ENCODE assay signal across 21 cellular contexts in the genomic region with DNA sequence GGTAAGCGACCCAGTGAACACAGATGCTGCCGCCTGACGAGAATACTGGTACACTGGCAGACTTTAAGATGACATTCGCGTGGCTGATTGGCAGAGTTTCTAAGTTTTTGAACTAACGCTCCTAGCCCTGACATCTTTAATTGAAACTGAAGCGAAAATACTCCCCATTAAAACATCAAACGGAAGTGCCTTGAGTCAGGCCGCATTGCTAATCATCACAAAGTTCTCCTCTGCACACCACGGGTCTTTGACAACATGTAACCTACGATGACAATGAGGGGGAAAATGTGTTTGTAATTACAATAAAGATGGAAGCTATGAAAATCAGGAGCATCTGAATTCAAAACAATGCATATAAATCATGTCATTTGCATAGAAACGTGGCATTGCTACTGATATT. TPM values are rescaled to one million over a fixed set of nuclear protein-coding genes. Genes with fewer than 3 reads are reported as not detected.
DNase-seq lines count a peak whose midpoint lies in the region; FAIRE-seq and TF ChIP-seq lines count a peak whose summit lies in the region.
"Had no signal": no experiment of that assay in that cellular context is flagged by ENCODE, and none has a peak within 500 bp of the region (broad histone marks: within the 10 kb centered on the region; RNA-seq: fewer than 3 reads in every experiment).

No MANE protein-coding gene starts in this region.

- peak; percentile 63 to 75 for DNase-seq in NCI-H526 (lab: John Stamatoyannopoulos, UW)
- DNase-seq in H1 (ENCODE audit: low read depth in 1 of 2, low spot score in 2 of 2): no peak
- DNase-seq in neural progenitor cell (ENCODE audit: low spot score): no peak
- DNase-seq in activated naive CD8-positive, alpha-beta T cell treated with anti-CD3 and anti-CD28 coated beads for 36 hours: no peak
- no peak for DNase-seq in DMS 273 treated with DMSO at 0.1 percent for 48 hours (lab: John Stamatoyannopoulos, UW)
- no peak for DNase-seq in H9
- DNase-seq: CD8-positive, alpha-beta T cell; DMS153; DMS79; GF-D8; HFFc6; IMR-90 had no signal

- H4K91ac ChIP-seq in H1 (replicated peaks; ENCODE audit: insufficient read length, low read length): no peak overlapping the region
- H4K91ac ChIP-seq in H9 (ENCODE audit: insufficient read length, low read depth, low read length): no peak overlapping the region

- H3K36me3 ChIP-seq in H1 (ENCODE audit: control insufficient read depth in 2 of 4, insufficient read depth in 4 of 4, low read length in 3 of 4) (no peaks in the 10 kb centered on the region), neural progenitor cell (no peaks in the 10 kb centered on the region)
- H3K36me3 ChIP-seq: BLaER1 treated with 17β-estradiol and CSF1 and Interleukin-3, amounts not matched to agents 10 nM and 100 nM had no signal

- H4K20me1 ChIP-seq in H1 (replicated peaks in 1 of 2; ENCODE audit: control insufficient read depth in 1 of 2, insufficient read depth in 2 of 2, low read length in 2 of 2): no peaks in the 10 kb centered on the region
- H4K20me1 ChIP-seq in neural progenitor cell (ENCODE audit: low read depth): no peaks in the 10 kb centered on the region
- H4K20me1 ChIP-seq in H9 (ENCODE audit: control insufficient read depth, insufficient read depth, insufficient read length): no peaks in the 10 kb centered on the region
- H4K20me1 ChIP-seq: BLaER1 treated with 17β-estradiol and CSF1 and Interleukin-3, amounts not matched to agents 10 nM and 100 nM had no signal

- H3K27me3 Mint-ChIP-seq in neural progenitor cell (ENCODE audit: insufficient read depth, low read depth) (no peaks in the 10 kb centered on the region), H9 (ENCODE audit: low read depth) (no peaks in the 10 kb centered on the region)
- no peaks in the 10 kb centered on the region for H3K27me3 Mint-ChIP-seq in activated naive CD8-positive, alpha-beta T cell treated with anti-CD3 and anti-CD28 coated beads for 36 hours
- H3K27me3 Mint-ChIP-seq: B cell had no signal

- no peak overlapping the region for H4K8ac ChIP-seq in H1 (ENCODE audit: extremely low read depth, insufficient read depth, low read length)
- no peak overlapping the region for H4K8ac ChIP-seq in H9 (replicated peaks; ENCODE audit: insufficient read length, low read depth, low read length)

- 85% methylated on average over 12 of the region's 12 CpGs; no CpG with 5 or more reads in 1 of the 2 experiments for WGBS in H1 (ENCODE audit: extremely low coverage in 1 of 2, insufficient coverage in 1 of 2, insufficient read length in 1 of 2, insufficient replicate concordance in 2 of 2, low coverage in 1 of 2, low lambda C conversion rate in 2 of 2, missing lambda C conversion rate in 1 of 2), 2 experiments
- no CpG with 5 or more reads among the region's 12 CpGs for WGBS in H9 (ENCODE audit: extremely low coverage, insufficient read length, low lambda C conversion rate)

- H3F3A ChIP-seq in neural progenitor cell (ENCODE audit: low read depth): no peaks in the 10 kb centered on the region

- POLR2A ChIA-PET in H1 (lab: Charles Lee; ENCODE audit: partially characterized antibody): no interaction called here

- H2BK5ac ChIP-seq in H1 (ENCODE audit: low read depth, low read length) (no peak overlapping the region), H9 (ENCODE audit: insufficient read length, low read length) (no peak overlapping the region)

- H3K4me3 Mint-ChIP-seq in neural progenitor cell (no peak overlapping the region), H9 (no peak overlapping the region)
- H3K4me3 Mint-ChIP-seq in activated naive CD8-positive, alpha-beta T cell treated with anti-CD3 and anti-CD28 coated beads for 36 hours: no peak overlapping the region
- H3K4me3 Mint-ChIP-seq: B cell; CD8-positive, alpha-beta T cell; HFFc6 had no signal

- H4K5ac ChIP-seq in H1 (ENCODE audit: insufficient read length, low read depth, low read length) (no peak overlapping the region), H9 (ENCODE audit: insufficient read length, low read depth, low read length) (no peak overlapping the region)

- no peaks in the 10 kb centered on the region for H3K4me1 Mint-ChIP-seq in neural progenitor cell
- no peaks in the 10 kb centered on the region for H3K4me1 Mint-ChIP-seq in activated naive CD8-positive, alpha-beta T cell treated with anti-CD3 and anti-CD28 coated beads for 36 hours
- peaks cover 5 to 9% of the 10 kb centered on the region in 2 experiments; a peak in 2 of 4 replicates for H3K4me1 Mint-ChIP-seq in H9
- H3K4me1 Mint-ChIP-seq: B cell had no signal

- H3K9ac ChIP-seq in H1 (replicated peaks in 1 of 4; ENCODE audit: extremely low read depth in 1 of 4, low read depth in 3 of 4, low read length in 3 of 4) (no peak overlapping the region), neural progenitor cell (no peak overlapping the region), H9 (ENCODE audit: extremely low read depth, insufficient read length, low read length) (no peak overlapping the region)
- H3K9ac ChIP-seq: BLaER1 treated with 17β-estradiol and CSF1 and Interleukin-3, amounts not matched to agents 10 nM and 100 nM had no signal

- H3K4me3 ChIP-seq in H1 (ENCODE audit: extremely low read depth in 1 of 4, insufficient read depth in 2 of 4, low read depth in 3 of 4, low read length in 4 of 4): no peak overlapping the region
- no peak overlapping the region for H3K4me3 ChIP-seq in neural progenitor cell
- H3K4me3 ChIP-seq: BLaER1 treated with 17β-estradiol and CSF1 and Interleukin-3, amounts not matched to agents 10 nM and 100 nM; GM12878; K562 had no signal

- H3K9me3 ChIP-seq in H1 (ENCODE audit: insufficient read depth in 2 of 2, low read depth in 1 of 2, low read length in 1 of 2) (no peaks in the 10 kb centered on the region), neural progenitor cell (ENCODE audit: low read depth) (no peaks in the 10 kb centered on the region), H9 (ENCODE audit: control insufficient read depth, low read depth, low read length) (no peaks in the 10 kb centered on the region)
- H3K9me3 ChIP-seq: BLaER1 treated with 17β-estradiol and CSF1 and Interleukin-3, amounts not matched to agents 10 nM and 100 nM had no signal

- H2AFZ ChIP-seq in H1 (ENCODE audit: low read length): peak overlapping the region; percentile 11; the same call in 1 of the 2 replicates
- H2AFZ ChIP-seq in neural progenitor cell (replicated peaks): peak overlapping the region; percentile 53
- H2AFZ ChIP-seq in H9 (ENCODE audit: low read length): no peak overlapping the region

- H3K79me1 ChIP-seq in H1 (ENCODE audit: low read depth, low read length) (no peaks in the 10 kb centered on the region), H9 (ENCODE audit: insufficient read depth, low read depth, low read length, poor library complexity, severe bottlenecking) (no peaks in the 10 kb centered on the region)

- H2BK12ac ChIP-seq in H1 (ENCODE audit: low read depth, low read length) (no peak overlapping the region), H9 (ENCODE audit: insufficient read length, low read depth, low read length) (no peak overlapping the region)

- H3K27me3 ChIP-seq in H1 (replicated peaks in 1 of 4; ENCODE audit: control insufficient read depth in 3 of 4, extremely low read depth in 1 of 4, insufficient read depth in 3 of 4, low read length in 3 of 4) (no peaks in the 10 kb centered on the region), neural progenitor cell (no peaks in the 10 kb centered on the region), H9 (ENCODE audit: insufficient read depth, low read length) (no peaks in the 10 kb centered on the region)
- H3K27me3 ChIP-seq: BLaER1 treated with 17β-estradiol and CSF1 and Interleukin-3, amounts not matched to agents 10 nM and 100 nM had no signal

- no peak overlapping the region for H3K4me2 ChIP-seq in H1 (ENCODE audit: insufficient read depth in 1 of 2, low read depth in 2 of 2, low read length in 2 of 2)
- no peak overlapping the region for H3K4me2 ChIP-seq in neural progenitor cell
- H3K4me2 ChIP-seq in H9 (ENCODE audit: insufficient read depth, insufficient read length, low read length): no peak overlapping the region
- H3K4me2 ChIP-seq: BLaER1 treated with 17β-estradiol and CSF1 and Interleukin-3, amounts not matched to agents 10 nM and 100 nM had no signal

- H2AK5ac ChIP-seq in H1 (ENCODE audit: low read depth, low read length) (no peak overlapping the region), H9 (ENCODE audit: insufficient read length, low read length) (no peak overlapping the region)

- H3K4ac ChIP-seq in H1 (replicated peaks; ENCODE audit: insufficient read length, low read depth, low read length) (no peak overlapping the region), H9 (ENCODE audit: low read depth, low read length) (no peak overlapping the region)

- no peak overlapping the region for H3K27ac Mint-ChIP-seq in neural progenitor cell
- H3K27ac Mint-ChIP-seq in activated naive CD8-positive, alpha-beta T cell treated with anti-CD3 and anti-CD28 coated beads for 36 hours: no peak overlapping the region
- H3K27ac Mint-ChIP-seq in H9: peak overlapping the region in 1 of 3 experiments; percentile 54; a peak in 1 of 7 replicates
- H3K27ac Mint-ChIP-seq: B cell; CD8-positive, alpha-beta T cell; HFFc6 had no signal

- H3K9me3 Mint-ChIP-seq in neural progenitor cell (no peaks in the 10 kb centered on the region), H9 (no peaks in the 10 kb centered on the region)
- H3K9me3 Mint-ChIP-seq in activated naive CD8-positive, alpha-beta T cell treated with anti-CD3 and anti-CD28 coated beads for 36 hours: no peaks in the 10 kb centered on the region
- H3K9me3 Mint-ChIP-seq: CD8-positive, alpha-beta T cell had no signal

- H3K18ac ChIP-seq in H1 (ENCODE audit: extremely low read depth, low read length) (no peak overlapping the region), H9 (ENCODE audit: insufficient read length, low read depth, low read length) (no peak overlapping the region)

- H3K27ac ChIP-seq in H1 (ENCODE audit: low read depth, low read length) (no peak overlapping the region), neural progenitor cell (no peak overlapping the region), H9 (ENCODE audit: insufficient read length, low read depth, low read length) (no peak overlapping the region)
- H3K27ac ChIP-seq: BLaER1 treated with 17β-estradiol and CSF1 and Interleukin-3, amounts not matched to agents 10 nM and 100 nM had no signal

- H3K14ac ChIP-seq in H1 (ENCODE audit: insufficient read length): no peak overlapping the region
- no peak overlapping the region for H3K14ac ChIP-seq in H9 (ENCODE audit: insufficient read depth, low read length)

- CTCF ChIA-PET in H1 (lab: Charles Lee; ENCODE audit: partially characterized antibody): no interaction called here

- H2BK20ac ChIP-seq in H1 (ENCODE audit: low read length): no peak overlapping the region
- H2BK20ac ChIP-seq in H9 (ENCODE audit: low read depth, low read length, poor library complexity, severe bottlenecking): no peak overlapping the region

- no peak for TF ChIP-seq EP300 in H1 (IDR thresholded peaks at IDR 0.05; ENCODE audit: borderline replicate concordance in 1 of 2, low read depth in 2 of 2, low read length in 2 of 2)

- H3K56ac ChIP-seq in H1 (replicated peaks; ENCODE audit: insufficient read length, low read depth, low read length): no peak overlapping the region
- H3K56ac ChIP-seq in H9 (ENCODE audit: insufficient read length, low read depth, low read length): no peak overlapping the region

- H3K23ac ChIP-seq in H1 (ENCODE audit: insufficient read length): no peak overlapping the region
- no peak overlapping the region for H3K23ac ChIP-seq in H9 (ENCODE audit: insufficient read length, low read depth, low read length)

- TF ChIP-seq POLR2A in H1 (IDR thresholded peaks at IDR 0.05; ENCODE audit: control extremely low read depth in 1 of 2, low read depth in 2 of 2, low read length in 2 of 2): no peak

- H3K23me2 ChIP-seq in H1 (ENCODE audit: low read depth, low read length) (no peaks in the 10 kb centered on the region), H9 (ENCODE audit: insufficient read length, low read depth, low read length, poor library complexity, severe bottlenecking) (no peaks in the 10 kb centered on the region)

- H2BK15ac ChIP-seq in H1 (ENCODE audit: low read length): no peak overlapping the region
- H2BK15ac ChIP-seq in H9 (ENCODE audit: low read depth, low read length): no peak overlapping the region

- H3K4me1 ChIP-seq in H1 (replicated peaks in 1 of 4; ENCODE audit: control insufficient read depth in 3 of 4, insufficient read depth in 4 of 4, low read length in 3 of 4) (no peaks in the 10 kb centered on the region), neural progenitor cell (no peaks in the 10 kb centered on the region), H9 (ENCODE audit: insufficient read depth, low read length) (no peaks in the 10 kb centered on the region)
- H3K4me1 ChIP-seq: BLaER1 treated with 17β-estradiol and CSF1 and Interleukin-3, amounts not matched to agents 10 nM and 100 nM had no signal

- H2BK120ac ChIP-seq in H1 (replicated peaks; ENCODE audit: low read depth, low read length): no peak overlapping the region
- H2BK120ac ChIP-seq in H9 (ENCODE audit: low read depth, low read length, poor library complexity, severe bottlenecking): no peak overlapping the region

- H3T11ph ChIP-seq in H9 (ENCODE audit: low read length): no peak overlapping the region

- H3K79me2 ChIP-seq in H1 (ENCODE audit: control insufficient read depth in 1 of 2, insufficient read depth in 2 of 2, low read length in 2 of 2) (no peaks in the 10 kb centered on the region), neural progenitor cell (ENCODE audit: low read depth) (no peaks in the 10 kb centered on the region), H9 (ENCODE audit: insufficient read depth, low read length) (no peaks in the 10 kb centered on the region)

- no peak for FAIRE-seq in H1 (lab: Jason Lieb, UNC)
- FAIRE-seq: D721Med, GM12878, GM19239, HTR-8/SVneo, K562 had no signal

- no peak for TF ChIP-seq RAD21 in H1 (IDR thresholded peaks at IDR 0.05 in 1 of 2, conservative IDR thresholded peaks at IDR 0.05 in 1 of 2; ENCODE audit: low read depth in 2 of 2, low read length in 2 of 2)

- H3K36me3 Mint-ChIP-seq in neural progenitor cell (no peaks in the 10 kb centered on the region), H9 (ENCODE audit: insufficient read depth in 1 of 3, low read depth in 3 of 3) (no peaks in the 10 kb centered on the region)
- peaks cover 3% of the 10 kb centered on the region for H3K36me3 Mint-ChIP-seq in activated naive CD8-positive, alpha-beta T cell treated with anti-CD3 and anti-CD28 coated beads for 36 hours
- H3K36me3 Mint-ChIP-seq: CD8-positive, alpha-beta T cell had no signal

- no peak for TF ChIP-seq CTCF in H1 (IDR thresholded peaks at IDR 0.05; ENCODE audit: control extremely low read depth in 1 of 3, insufficient read depth in 1 of 3, low read depth in 1 of 3, low read length in 3 of 3)
- no peak for TF ChIP-seq CTCF in neural progenitor cell (IDR thresholded peaks at IDR 0.05)
- no peak for TF ChIP-seq CTCF in H9 (conservative IDR thresholded peaks at IDR 0.05)

RNA-seq across cellular contexts. Expression of a gene that starts 44.5 kb away (rescaled TPM):
- not detected in 2 replicates for total RNA-seq in H1 (2021; fragmentation: NEBNext Ultra II Directional; extraction: Animal tissue kit (Norgen Biotek cat#: 25700))
- 0.06 and 0.12 TPM in 2 replicates for polyA plus RNA-seq in H1 (2011; rRNA removed)
- polyA plus RNA-seq in H1 (2011; cell fraction: cytosol; rRNA removed): 0.06 TPM
- 0.09 TPM for polyA plus RNA-seq in H1 (2011; cell fraction: nucleus; rRNA removed)
- 0.12 to 0.19 TPM in 2 of 4 replicates, not detected in the others for polyA plus RNA-seq in H1 (2012, experiment 1 of 2)
- not detected for polyA plus RNA-seq in H1 (2012, experiment 2 of 2)
- 0.04 TPM for polyA plus RNA-seq in H1 (2013, experiment 1 of 2)
- 0.04 TPM for polyA plus RNA-seq in H1 (2013, experiment 2 of 2)
- 0.06 and 0.22 TPM in 2 replicates for polyA minus RNA-seq in H1 (2011; rRNA and poly(A)+ RNA removed)
- not detected for polyA minus RNA-seq in H1 (2011; cell fraction: cytosol; rRNA and poly(A)+ RNA removed)
- not detected for polyA minus RNA-seq in H1 (2011; cell fraction: nucleus; rRNA and poly(A)+ RNA removed)
- total RNA-seq in neural progenitor cell (ENCODE audit: low replicate concordance) (0.32 and 0.40 TPM in 2 replicates), H9 (2021) (0.13 TPM in 1 of 2 replicates, not detected in the other)
- 1 to 10 TPM; 1.6 to 1.7 TPM for total RNA-seq in activated naive CD8-positive, alpha-beta T cell treated with anti-CD3 and anti-CD28 coated beads for 36 hours
- total RNA-seq: A172, Daoy, HFFc6 had no signal
- polyA plus RNA-seq: IMR-90 had no signal

Comparison
In these comparisons a context has a peak if more than half of its experiments do, and no peak if none do; other contexts are left out.
1. DNase-seq: peak in NCI-H526 (2 of 2); none in H1 (0 of 2), neural progenitor cell (single experiment), activated naive CD8-positive, alpha-beta T cell treated with anti-CD3 and anti-CD28 coated beads for 36 hours (single experiment), DMS 273 treated with DMSO at 0.1 percent for 48 hours (single experiment) and H9 (single experiment).